ENCODE assay signal across 9 cellular contexts in the genomic region with DNA sequence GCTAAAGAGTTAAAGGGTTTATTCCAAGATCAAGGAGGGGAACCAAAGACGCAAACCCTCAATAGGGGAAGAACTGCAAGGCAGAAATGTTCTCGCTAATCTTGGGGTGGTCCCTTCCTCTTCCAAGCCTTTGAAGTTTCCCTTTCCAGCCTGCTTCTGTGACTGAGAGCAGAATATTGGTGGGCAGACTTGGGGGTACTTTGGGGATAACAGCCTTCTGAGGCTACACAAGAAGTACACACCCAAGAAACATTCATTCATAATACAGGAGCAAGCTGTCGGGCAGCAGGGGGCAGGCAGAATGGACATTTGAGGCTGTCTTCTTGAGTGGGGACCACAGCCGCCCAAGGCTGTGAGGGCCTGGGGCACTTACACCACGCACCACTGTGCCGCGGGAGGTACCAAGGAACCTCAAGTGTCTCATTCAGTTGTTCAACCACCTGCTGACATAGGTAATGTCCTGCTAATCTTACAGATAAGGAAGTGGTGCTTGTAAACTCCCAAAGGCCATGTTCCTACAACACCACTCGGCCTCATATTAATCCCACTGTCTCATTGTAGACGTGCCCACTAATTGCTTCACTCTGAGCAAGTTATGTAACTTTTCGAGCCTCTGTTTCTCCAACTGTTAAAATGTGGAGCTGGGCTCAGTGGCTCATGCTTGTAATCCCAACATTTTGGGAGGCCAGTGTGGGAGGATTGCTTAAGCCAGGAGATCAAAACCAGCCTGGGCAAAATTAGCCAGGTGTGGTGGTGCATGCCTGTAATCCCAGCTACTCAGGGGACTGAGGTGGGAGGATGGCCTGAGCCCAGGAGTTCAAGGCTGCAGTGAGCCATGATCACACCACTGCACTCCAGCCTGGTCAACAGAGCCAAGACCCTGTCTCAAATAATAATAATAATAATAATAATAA. TPM values are rescaled to one million over a fixed set of nuclear protein-coding genes. Genes with fewer than 3 reads are reported as not detected.
DNase-seq lines count a peak whose midpoint lies in the region; ATAC-seq and TF ChIP-seq lines count a peak whose summit lies in the region.
"Had no signal": no experiment of that assay in that cellular context is flagged by ENCODE, and none has a peak within 500 bp of the region (broad histone marks: within the 10 kb centered on the region; RNA-seq: fewer than 3 reads in every experiment).

No MANE protein-coding gene starts in this region.

- H2AK5ac ChIP-seq in mesendoderm (ENCODE audit: low read length): no peak overlapping the region

- H2BK5ac ChIP-seq in mesendoderm (ENCODE audit: low read length): no peak overlapping the region

- no peak overlapping the region for H3K9ac ChIP-seq in mesendoderm (ENCODE audit: low read length)

- no peak overlapping the region for H3K23ac ChIP-seq in mesendoderm (ENCODE audit: low read length)

- H3K79me1 ChIP-seq in mesendoderm (ENCODE audit: low read length): peaks cover 10% of the 10 kb centered on the region

- H3K4me1 ChIP-seq in mesendoderm (ENCODE audit: control insufficient read depth, low read depth, low read length) (peaks cover 7% of the 10 kb centered on the region), thoracic aorta (ENCODE audit: control insufficient read depth in 1 of 2, low read depth in 2 of 2) (peaks cover 40 to 70% of the 10 kb centered on the region in 2 donors)

- peak overlapping the region; percentile 82 for H3K18ac ChIP-seq in mesendoderm (ENCODE audit: low read length)

- H3K4me3 ChIP-seq in mesendoderm (ENCODE audit: low read length): no peak overlapping the region
- H3K4me3 ChIP-seq in thoracic aorta: peak overlapping the region; percentile 22

- no peaks in the 10 kb centered on the region for H3K9me3 ChIP-seq in thoracic aorta

- no peak overlapping the region for H4K5ac ChIP-seq in mesendoderm (ENCODE audit: low read length)

- H2BK120ac ChIP-seq in mesendoderm (ENCODE audit: low read depth, low read length): peak overlapping the region; percentile 8

- no peak for DNase-seq in activated T-cell treated with anti-CD3 and anti-CD28 coated beads, Interleukin-2, amount 50 U/mL, for 72 hours
- DNase-seq in activated T-cell treated with anti-CD3 and anti-CD28 coated beads, Interleukin-2, amount 50 U/mL, for 48 hours: no peak
- DNase-seq in activated T-helper 2 cell treated with anti-CD3 and anti-CD28 coated beads, Interferon-gamma antibody, Interleukin-2, Interleukin-4, amounts not matched to agents 10 μg/mL and 5 μg/mL and 100 μg/mL, durations not matched to agents 14 hours and 24 hours and 36 hours (ENCODE audit: low spot score): no peak
- DNase-seq in mesendoderm (peak; percentile 82), thoracic aorta (ENCODE audit: low spot score) (no peak), GM19240 (ENCODE audit: insufficient read length, low spot score) (no peak), NCI-H446 (lab: John Stamatoyannopoulos, UW) (no peak)
- no peak for DNase-seq in stimulated activated naive CD4-positive, alpha-beta T cell (lab: John Stamatoyannopoulos, UW)
- DNase-seq: stimulated activated CD4-positive, alpha-beta T cell treated with anti-CD3 and anti-CD28 coated beads, Interleukin-15, amount 100 ng/mL, for 24 hours had no signal

- H3K4me1 Mint-ChIP-seq in activated T-cell treated with anti-CD3 and anti-CD28 coated beads, Interleukin-2, amount 50 U/mL, for 72 hours (ENCODE audit: low read depth): peaks cover 37% of the 10 kb centered on the region
- H3K4me1 Mint-ChIP-seq in activated T-helper 2 cell treated with anti-CD3 and anti-CD28 coated beads, Interferon-gamma antibody, Interleukin-2, Interleukin-4, amounts not matched to agents 10 μg/mL and 5 μg/mL and 100 μg/mL, durations not matched to agents 14 hours and 24 hours and 36 hours (ENCODE audit: low read depth): peaks cover 21% of the 10 kb centered on the region

- H3K36me3 ChIP-seq in mesendoderm (ENCODE audit: control insufficient read depth, insufficient read depth, low read length): no peaks in the 10 kb centered on the region
- peaks cover 3% of the 10 kb centered on the region for H3K36me3 ChIP-seq in thoracic aorta

- no peaks in the 10 kb centered on the region for H3K9me3 Mint-ChIP-seq in activated T-cell treated with anti-CD3 and anti-CD28 coated beads, Interleukin-2, amount 50 U/mL, for 72 hours
- H3K9me3 Mint-ChIP-seq in activated T-helper 2 cell treated with anti-CD3 and anti-CD28 coated beads, Interferon-gamma antibody, Interleukin-2, Interleukin-4, amounts not matched to agents 10 μg/mL and 5 μg/mL and 100 μg/mL, durations not matched to agents 14 hours and 24 hours and 36 hours: no peaks in the 10 kb centered on the region

- no peaks in the 10 kb centered on the region for H3K27me3 Mint-ChIP-seq in activated T-cell treated with anti-CD3 and anti-CD28 coated beads, Interleukin-2, amount 50 U/mL, for 72 hours (ENCODE audit: low read depth)
- peaks cover 2% of the 10 kb centered on the region for H3K27me3 Mint-ChIP-seq in activated T-helper 2 cell treated with anti-CD3 and anti-CD28 coated beads, Interferon-gamma antibody, Interleukin-2, Interleukin-4, amounts not matched to agents 10 μg/mL and 5 μg/mL and 100 μg/mL, durations not matched to agents 14 hours and 24 hours and 36 hours (ENCODE audit: low read depth)

- no peak overlapping the region for H3K56ac ChIP-seq in mesendoderm (ENCODE audit: low read length)

- H3K4me3 Mint-ChIP-seq in activated T-cell treated with anti-CD3 and anti-CD28 coated beads, Interleukin-2, amount 50 U/mL, for 72 hours: peak overlapping the region; percentile 13 to 60
- H3K4me3 Mint-ChIP-seq in activated T-helper 2 cell treated with anti-CD3 and anti-CD28 coated beads, Interferon-gamma antibody, Interleukin-2, Interleukin-4, amounts not matched to agents 10 μg/mL and 5 μg/mL and 100 μg/mL, durations not matched to agents 14 hours and 24 hours and 36 hours (ENCODE audit: low read depth): peak overlapping the region; percentile 78

- H3K27ac ChIP-seq in mesendoderm (ENCODE audit: low read depth, low read length) (peak overlapping the region; percentile 46), thoracic aorta (peak overlapping the region; percentile 92)

- peaks cover 4 to 8% of the 10 kb centered on the region in 2 donors for H3K36me3 Mint-ChIP-seq in activated T-cell treated with anti-CD3 and anti-CD28 coated beads, Interleukin-2, amount 50 U/mL, for 72 hours (ENCODE audit: insufficient read depth in 2 of 2)
- peaks cover 19% of the 10 kb centered on the region for H3K36me3 Mint-ChIP-seq in activated T-helper 2 cell treated with anti-CD3 and anti-CD28 coated beads, Interferon-gamma antibody, Interleukin-2, Interleukin-4, amounts not matched to agents 10 μg/mL and 5 μg/mL and 100 μg/mL, durations not matched to agents 14 hours and 24 hours and 36 hours (ENCODE audit: low read depth)

- no peak for TF ChIP-seq CTCF in thoracic aorta (IDR thresholded peaks at IDR 0.05)

- H3K79me2 ChIP-seq in mesendoderm (ENCODE audit: control insufficient read depth, insufficient read depth, low read length): peaks cover 11% of the 10 kb centered on the region

- H2BK15ac ChIP-seq in mesendoderm (replicated peaks; ENCODE audit: low read depth): no peak overlapping the region

- no peak overlapping the region for H4K8ac ChIP-seq in mesendoderm (ENCODE audit: low read depth, low read length)

- no peak for ATAC-seq in activated T-cell treated with anti-CD3 and anti-CD28 coated beads, Interleukin-2, amount 50 U/mL, for 72 hours (replicated peaks in 1 of 2)
- no peak for ATAC-seq in thoracic aorta (ENCODE audit: insufficient number of reproducible peaks, low FRiP score, low read depth)

- intact Hi-C loops in activated T-helper 2 cell treated with anti-CD3 and anti-CD28 coated beads, Interferon-gamma antibody, Interleukin-2, Interleukin-4, amounts not matched to agents 10 μg/mL and 5 μg/mL and 100 μg/mL, durations not matched to agents 14 hours and 24 hours and 36 hours (cut with micrococcal nuclease): no loop called here

- WGBS in mesendoderm (ENCODE audit: extremely low coverage, insufficient coverage, low lambda C conversion rate): no CpG with 5 or more reads among the region's 10 CpGs

- no peaks in the 10 kb centered on the region for H3K27me3 ChIP-seq in mesendoderm (ENCODE audit: insufficient read depth, low read length, poor library complexity)
- no peaks in the 10 kb centered on the region for H3K27me3 ChIP-seq in thoracic aorta (replicated peaks; ENCODE audit: insufficient read depth)

- no peak overlapping the region for H3K4me2 ChIP-seq in mesendoderm (ENCODE audit: low read length)

- H3K27ac Mint-ChIP-seq in activated T-cell treated with anti-CD3 and anti-CD28 coated beads, Interleukin-2, amount 50 U/mL, for 72 hours: no peak overlapping the region
- peak overlapping the region; percentile 79 for H3K27ac Mint-ChIP-seq in activated T-helper 2 cell treated with anti-CD3 and anti-CD28 coated beads, Interferon-gamma antibody, Interleukin-2, Interleukin-4, amounts not matched to agents 10 μg/mL and 5 μg/mL and 100 μg/mL, durations not matched to agents 14 hours and 24 hours and 36 hours

- H3K4ac ChIP-seq in mesendoderm (ENCODE audit: low read depth, low read length): no peak overlapping the region

RNA-seq across cellular contexts. Expression of a gene that starts 2.5 kb away (rescaled TPM):
- total RNA-seq in activated T-cell treated with anti-CD3 and anti-CD28 coated beads, Interleukin-2, amount 50 U/mL, for 72 hours: 10 to 100 TPM; 43.4 to 52.7 TPM
- 69.5 and 71.6 TPM in 2 replicates for total RNA-seq in activated T-helper 2 cell treated with anti-CD3 and anti-CD28 coated beads, Interferon-gamma antibody, Interleukin-2, Interleukin-4, amounts not matched to agents 10 μg/mL and 5 μg/mL and 100 μg/mL, durations not matched to agents 14 hours and 24 hours and 36 hours
- 33.9 TPM for polyA plus RNA-seq in mesendoderm (2013, experiment 1 of 2)
- 35.9 TPM for polyA plus RNA-seq in mesendoderm (2013, experiment 2 of 2)
- total RNA-seq in thoracic aorta: 10 to 100 TPM; 16.2 to 16.6 TPM
